Comparison of ENCODE assay signal across 8 cellular contexts in genomic region chr10:70233109-70233938, GRCh38. TPM values are rescaled to one million over a fixed set of nuclear protein-coding genes. Genes with fewer than 3 reads are reported as not detected.
DNase-seq lines count a peak whose midpoint lies in the region; ATAC-seq, FAIRE-seq and TF ChIP-seq lines count a peak whose summit lies in the region.

Gene PPA1 (minus strand): TSS chr10:70233429. CDS start chr10:70233327, 102 bp downstream.

- H3K27ac ChIP-seq in VCaP: peak within 1 kb of the TSS; percentile 89
- H3K27ac ChIP-seq in breast epithelium: peak within 1 kb of the TSS; percentile 75 to 88
- H3K27ac ChIP-seq in iPS-20b (ENCODE audit: low read length): no peak within 1 kb of the TSS
- H3K27ac ChIP-seq in small intestine (ENCODE audit: low read depth in 1 of 2, low read length in 1 of 2): peak within 1 kb of the TSS; percentile 96 to 99

- H3K36me3 ChIP-seq in breast epithelium (no peaks in the 10 kb centered on the region), iPS-20b (ENCODE audit: insufficient read depth, low read depth, low read length) (peaks cover 19% of the 10 kb centered on the region), small intestine (ENCODE audit: control insufficient read depth in 2 of 2, insufficient read depth in 2 of 2, low read length in 2 of 2) (no peaks in the 10 kb centered on the region)

- H3K4me1 ChIP-seq in breast epithelium (peaks cover 0 to 6% of the 10 kb centered on the region in 2 donors), iPS-20b (ENCODE audit: insufficient read depth, low read length) (peaks cover 5% of the 10 kb centered on the region; the same call in 1 of the 2 replicates), small intestine (ENCODE audit: control insufficient read depth in 2 of 2, insufficient read depth in 1 of 2, low read depth in 1 of 2, low read length in 1 of 2) (peaks cover 0 to 5% of the 10 kb centered on the region in 2 donors)

- intact Hi-C loops in breast epithelium (cut with DNase I; ENCODE audit: low total_unique reads): no loop called here

- H3K9me3 ChIP-seq in breast epithelium: no peaks in the 10 kb centered on the region
- no peaks in the 10 kb centered on the region for H3K9me3 ChIP-seq in iPS-20b (ENCODE audit: insufficient read depth, low read depth, low read length)
- H3K9me3 ChIP-seq in small intestine (ENCODE audit: control insufficient read depth, low read depth): no peaks in the 10 kb centered on the region

- TF ChIP-seq POLR2A in breast epithelium (IDR thresholded peaks at IDR 0.05): peak; percentile 77

- 0 to 1% (median 0%) methylated on average over 47 to 74 of the region's 74 CpGs for WGBS in small intestine, 3 donors

- DNase-seq in ACHN (peak; percentile 98), NCI-H2196 (lab: John Stamatoyannopoulos, UW; ENCODE audit: unreplicated experiment) (peak; percentile 94), breast epithelium (ENCODE audit: low spot score in 2 of 2) (peak; percentile 97 to 98), small intestine (peak; percentile 99)

- TF ChIP-seq CTCF in VCaP (conservative IDR thresholded peaks at IDR 0.05): peak; percentile 62
- peak in 2 of 3 donors; percentile 14 to 28 for TF ChIP-seq CTCF in breast epithelium (IDR thresholded peaks at IDR 0.05)

- H3K9ac ChIP-seq in iPS-20b (ENCODE audit: low read depth, low read length): peak within 1 kb of the TSS; percentile 74

- ATAC-seq in GM18868 (IDR thresholded peaks at IDR 0.05; ENCODE audit: unreplicated experiment): peak; percentile 90
- ATAC-seq in HG03108 (IDR thresholded peaks at IDR 0.05; ENCODE audit: unreplicated experiment): peak; percentile 83

- H3K27me3 ChIP-seq in breast epithelium (no peaks in the 10 kb centered on the region), iPS-20b (ENCODE audit: insufficient read depth, low read length) (no peaks in the 10 kb centered on the region), small intestine (ENCODE audit: control insufficient read depth in 2 of 2, insufficient read depth in 2 of 2, low read length in 2 of 2) (no peaks in the 10 kb centered on the region)

- H3K4me3 ChIP-seq in breast epithelium: peak within 1 kb of the TSS; percentile 82 to 91 (median 86)
- H3K4me3 ChIP-seq in iPS-20b (ENCODE audit: low read length): peak within 1 kb of the TSS; percentile 76
- H3K4me3 ChIP-seq in small intestine (ENCODE audit: low read depth in 1 of 2, low read length in 2 of 2): peak within 1 kb of the TSS; percentile 84 to 99

- no peak for FAIRE-seq in small intestine (lab: Jason Lieb, UNC)

- in situ Hi-C loops in ACHN (cut with HindIII; ENCODE audit: low pct_ligation_motif_present, low pct_unique_long_range_greater_than_20kb, low sequenced_read_pairs): no loop called here

RNA-seq across cellular contexts. Expression of gene PPA1, which starts in this region (rescaled TPM):
- 100 to 1,000 TPM in 2 of 3 donors, 10 to 100 TPM in 1; 86.9 to 174 (median 164) TPM for total RNA-seq in breast epithelium
- 100 to 1,000 TPM; 167 to 383 (median 240) TPM for polyA plus RNA-seq in small intestine
